In the genomic region with DNA sequence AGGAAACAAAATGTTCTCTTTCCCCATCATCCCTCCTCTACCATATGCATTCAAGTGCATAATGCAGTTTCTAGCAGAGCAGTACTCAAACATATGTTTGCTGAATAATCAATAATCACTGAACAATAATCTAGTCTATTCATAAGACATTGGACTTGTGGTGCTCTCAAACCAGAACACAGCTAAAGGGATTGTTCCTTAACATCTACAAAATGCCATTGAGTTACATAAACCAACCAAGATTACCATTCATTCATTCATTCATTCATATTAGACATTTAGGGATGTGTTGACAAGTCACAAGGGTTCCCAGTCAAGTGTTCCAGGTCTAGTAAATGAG, we compare ENCODE assay signal across 1 cellular context.
TF ChIP-seq lines count a peak whose summit lies in the region.

No MANE protein-coding gene starts in this region.

TF ChIP-seq in GM12878, 131 proteins besides CTCF, POLR2A, EP300 and RAD21:
- TF ChIP-seq PAX8 (IDR thresholded peaks at IDR 0.05) (no peak), MEF2B (IDR thresholded peaks at IDR 0.05; ENCODE audit: partially characterized antibody, poor library complexity, severe bottlenecking) (no peak), CUX1 (IDR thresholded peaks at IDR 0.05; ENCODE audit: insufficient replicate concordance, low read depth, low read length) (no peak), NR2C1 (IDR thresholded peaks at IDR 0.05) (no peak), NR2F1 (conservative IDR thresholded peaks at IDR 0.05) (no peak), ZNF24 (IDR thresholded peaks at IDR 0.05) (no peak), ZNF274 (IDR thresholded peaks at IDR 0.05; ENCODE audit: insufficient read depth, insufficient read length) (no peak), TCF7 (IDR thresholded peaks at IDR 0.05; ENCODE audit: borderline replicate concordance) (no peak), RAD51 (IDR thresholded peaks at IDR 0.05) (no peak), ZZZ3 (IDR thresholded peaks at IDR 0.05; ENCODE audit: control insufficient read depth, insufficient read length, low read depth) (no peak), IRF4 (IDR thresholded peaks at IDR 0.05; ENCODE audit: low read depth, low read length) (no peak), MTA3 (IDR thresholded peaks at IDR 0.05; ENCODE audit: borderline replicate concordance, low read length) (no peak), TCF3 (IDR thresholded peaks at IDR 0.05; ENCODE audit: borderline replicate concordance, insufficient read depth, low read depth, low read length) (no peak), CHD1 (IDR thresholded peaks at IDR 0.05; ENCODE audit: low read depth, low read length) (no peak), TCF12 (IDR thresholded peaks at IDR 0.05; ENCODE audit: low read depth, low read length) (no peak), ATF7 (IDR thresholded peaks at IDR 0.05; ENCODE audit: low read depth) (no peak)
- TF ChIP-seq, protein P1, sequence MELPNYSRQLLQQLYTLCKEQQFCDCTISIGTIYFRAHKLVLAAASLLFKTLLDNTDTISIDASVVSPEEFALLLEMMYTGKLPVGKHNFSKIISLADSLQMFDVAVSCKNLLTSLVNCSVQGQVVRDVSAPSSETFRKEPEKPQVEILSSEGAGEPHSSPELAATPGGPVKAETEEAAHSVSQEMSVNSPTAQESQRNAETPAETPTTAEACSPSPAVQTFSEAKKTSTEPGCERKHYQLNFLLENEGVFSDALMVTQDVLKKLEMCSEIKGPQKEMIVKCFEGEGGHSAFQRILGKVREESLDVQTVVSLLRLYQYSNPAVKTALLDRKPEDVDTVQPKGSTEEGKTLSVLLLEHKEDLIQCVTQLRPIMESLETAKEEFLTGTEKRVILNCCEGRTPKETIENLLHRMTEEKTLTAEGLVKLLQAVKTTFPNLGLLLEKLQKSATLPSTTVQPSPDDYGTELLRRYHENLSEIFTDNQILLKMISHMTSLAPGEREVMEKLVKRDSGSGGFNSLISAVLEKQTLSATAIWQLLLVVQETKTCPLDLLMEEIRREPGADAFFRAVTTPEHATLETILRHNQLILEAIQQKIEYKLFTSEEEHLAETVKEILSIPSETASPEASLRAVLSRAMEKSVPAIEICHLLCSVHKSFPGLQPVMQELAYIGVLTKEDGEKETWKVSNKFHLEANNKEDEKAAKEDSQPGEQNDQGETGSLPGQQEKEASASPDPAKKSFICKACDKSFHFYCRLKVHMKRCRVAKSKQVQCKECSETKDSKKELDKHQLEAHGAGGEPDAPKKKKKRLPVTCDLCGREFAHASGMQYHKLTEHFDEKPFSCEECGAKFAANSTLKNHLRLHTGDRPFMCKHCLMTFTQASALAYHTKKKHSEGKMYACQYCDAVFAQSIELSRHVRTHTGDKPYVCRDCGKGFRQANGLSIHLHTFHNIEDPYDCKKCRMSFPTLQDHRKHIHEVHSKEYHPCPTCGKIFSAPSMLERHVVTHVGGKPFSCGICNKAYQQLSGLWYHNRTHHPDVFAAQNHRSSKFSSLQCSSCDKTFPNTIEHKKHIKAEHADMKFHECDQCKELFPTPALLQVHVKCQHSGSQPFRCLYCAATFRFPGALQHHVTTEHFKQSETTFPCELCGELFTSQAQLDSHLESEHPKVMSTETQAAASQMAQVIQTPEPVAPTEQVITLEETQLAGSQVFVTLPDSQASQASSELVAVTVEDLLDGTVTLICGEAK (IDR thresholded peaks at IDR 0.05; ENCODE audit: borderline replicate concordance), result no peak
- TF ChIP-seq, protein P2, sequence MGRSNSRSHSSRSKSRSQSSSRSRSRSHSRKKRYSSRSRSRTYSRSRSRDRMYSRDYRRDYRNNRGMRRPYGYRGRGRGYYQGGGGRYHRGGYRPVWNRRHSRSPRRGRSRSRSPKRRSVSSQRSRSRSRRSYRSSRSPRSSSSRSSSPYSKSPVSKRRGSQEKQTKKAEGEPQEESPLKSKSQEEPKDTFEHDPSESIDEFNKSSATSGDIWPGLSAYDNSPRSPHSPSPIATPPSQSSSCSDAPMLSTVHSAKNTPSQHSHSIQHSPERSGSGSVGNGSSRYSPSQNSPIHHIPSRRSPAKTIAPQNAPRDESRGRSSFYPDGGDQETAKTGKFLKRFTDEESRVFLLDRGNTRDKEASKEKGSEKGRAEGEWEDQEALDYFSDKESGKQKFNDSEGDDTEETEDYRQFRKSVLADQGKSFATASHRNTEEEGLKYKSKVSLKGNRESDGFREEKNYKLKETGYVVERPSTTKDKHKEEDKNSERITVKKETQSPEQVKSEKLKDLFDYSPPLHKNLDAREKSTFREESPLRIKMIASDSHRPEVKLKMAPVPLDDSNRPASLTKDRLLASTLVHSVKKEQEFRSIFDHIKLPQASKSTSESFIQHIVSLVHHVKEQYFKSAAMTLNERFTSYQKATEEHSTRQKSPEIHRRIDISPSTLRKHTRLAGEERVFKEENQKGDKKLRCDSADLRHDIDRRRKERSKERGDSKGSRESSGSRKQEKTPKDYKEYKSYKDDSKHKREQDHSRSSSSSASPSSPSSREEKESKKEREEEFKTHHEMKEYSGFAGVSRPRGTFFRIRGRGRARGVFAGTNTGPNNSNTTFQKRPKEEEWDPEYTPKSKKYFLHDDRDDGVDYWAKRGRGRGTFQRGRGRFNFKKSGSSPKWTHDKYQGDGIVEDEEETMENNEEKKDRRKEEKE (IDR thresholded peaks at IDR 0.05), result no peak
